Comparison of ENCODE assay signal across 8 cellular contexts in genomic region chr3:10992017-10992945, GRCh38. TPM values are rescaled to one million over a fixed set of nuclear protein-coding genes. Genes with fewer than 3 reads are reported as not detected.
A peak's percentile ranks its signal among the peaks of the same experiment; 100 is the strongest.
DNase-seq lines count a peak whose midpoint lies in the region; ATAC-seq and TF ChIP-seq lines count a peak whose summit lies in the region.

TSS of gene SLC6A1 (plus strand) at chr3:10992748. CDS start at chr3:11017212, 24,464 bp downstream.

- peaks cover 2% of the 10 kb centered on the region for H3K27me3 ChIP-seq in Panc1 (ENCODE audit: control insufficient read depth, insufficient read depth, low read length)

- intact Hi-C loops in Panc1 (cut with micrococcal nuclease; ENCODE audit: unreplicated experiment), result no loop called here
- intact Hi-C loops in head of caudate nucleus (cut with DNase I), result no loop called here

- POLR2A ChIA-PET in Panc1 (lab: Charles Lee), result interaction anchor here (0.6 kb wide), 1 partner anchor 17 kb away, joined by 4 read pairs; no protein-coding TSS in a partner anchor

- H3K4me3 Mint-ChIP-seq in osteocyte (ENCODE audit: unreplicated experiment), result peak within 1 kb of the TSS; percentile 87

- H3K4me1 Mint-ChIP-seq in osteocyte (ENCODE audit: unreplicated experiment), result peaks cover 23% of the 10 kb centered on the region

- H3K36me3 ChIP-seq in Panc1 (ENCODE audit: control insufficient read depth, insufficient read depth, low read length), result no peaks in the 10 kb centered on the region

- in situ Hi-C loops in Panc1 (cut with HindIII; ENCODE audit: low pct_unique_long_range_greater_than_20kb, low sequenced_read_pairs), result no loop called here

- no peaks in the 10 kb centered on the region for H3K4me1 ChIP-seq in Panc1 (ENCODE audit: control insufficient read depth, insufficient read depth, low read length)

- no peak within 1 kb of the TSS for H3K27ac Mint-ChIP-seq in osteocyte (ENCODE audit: unreplicated experiment)

- no peak within 1 kb of the TSS for H3K4me3 ChIP-seq in Panc1 (ENCODE audit: low read depth in 2 of 2, low read length in 2 of 2)

- CTCF ChIA-PET in Panc1 (lab: Charles Lee), result no interaction called here

- DNase-seq in C1 segment of cervical spinal cord (lab: John Stamatoyannopoulos, UW) (peak in 11 of 14 donors; percentile 40 to 79 (median 69)), Panc1 (ENCODE audit: low read depth, low spot score) (no peak), head of caudate nucleus (peak; percentile 46 to 93 (median 83)), osteocyte (ENCODE audit: extremely low spot score, unreplicated experiment) (no peak), SIG-M5 (lab: John Stamatoyannopoulos, UW) (no peak), GOT3 (lab: John Stamatoyannopoulos, UW) (no peak)
- no peak for DNase-seq in central memory CD4-positive, alpha-beta T cell

- no peaks in the 10 kb centered on the region for H3K9me3 ChIP-seq in Panc1 (ENCODE audit: control insufficient read depth, insufficient read depth, low read depth, low read length)

- TF ChIP-seq CTCF in Panc1 (IDR thresholded peaks at IDR 0.05) (no peak), osteocyte (IDR thresholded peaks at IDR 0.05) (peak; percentile 38)

- H3K27ac ChIP-seq in Panc1 (ENCODE audit: low read length), result no peak within 1 kb of the TSS

- peaks cover 81% of the 10 kb centered on the region for H3K27me3 Mint-ChIP-seq in osteocyte (ENCODE audit: unreplicated experiment)

- H3K9me3 Mint-ChIP-seq in osteocyte (ENCODE audit: unreplicated experiment), result no peaks in the 10 kb centered on the region

- no TSS peak for BruUV-seq in Panc1 (replicated peaks; lab: Mats Ljungman, UMichigan)

- ATAC-seq in Panc1 (peak; percentile 52), GM19452 (IDR thresholded peaks at IDR 0.05; ENCODE audit: unreplicated experiment) (no peak)

- H3K36me3 Mint-ChIP-seq in osteocyte (ENCODE audit: unreplicated experiment), result peaks cover 4% of the 10 kb centered on the region

RNA-seq across cellular contexts. Expression of gene SLC6A1, which starts in this region (rescaled TPM):
- total RNA-seq in Panc1 (2021; ENCODE audit: unreplicated experiment) (not detected), osteocyte (38.4 and 39.1 TPM in 2 replicates)
- not detected for polyA plus RNA-seq in Panc1 (2012; ENCODE audit: insufficient read length)

Comparison
In these comparisons a context has a peak if more than half of its experiments do, and no peak if none do; other contexts are left out.
1. RNA of gene SLC6A1 (total RNA-seq): 38.4 to 39.1 TPM in osteocyte; not detected in Panc1 (single experiment); every median in the first group is over 10 times any median in the second.
2. Peak in ATAC-seq in Panc1; RNA of the gene not detected or under 1 TPM.
3. DNase-seq: peak in C1 segment of cervical spinal cord (11 of 14) and head of caudate nucleus (42 of 42); none in Panc1 (single experiment), osteocyte (single experiment), SIG-M5 (single experiment), central memory CD4-positive, alpha-beta T cell (single experiment) and GOT3 (single experiment).